ENCODE assay signal across 1 cellular context in the genomic region with DNA sequence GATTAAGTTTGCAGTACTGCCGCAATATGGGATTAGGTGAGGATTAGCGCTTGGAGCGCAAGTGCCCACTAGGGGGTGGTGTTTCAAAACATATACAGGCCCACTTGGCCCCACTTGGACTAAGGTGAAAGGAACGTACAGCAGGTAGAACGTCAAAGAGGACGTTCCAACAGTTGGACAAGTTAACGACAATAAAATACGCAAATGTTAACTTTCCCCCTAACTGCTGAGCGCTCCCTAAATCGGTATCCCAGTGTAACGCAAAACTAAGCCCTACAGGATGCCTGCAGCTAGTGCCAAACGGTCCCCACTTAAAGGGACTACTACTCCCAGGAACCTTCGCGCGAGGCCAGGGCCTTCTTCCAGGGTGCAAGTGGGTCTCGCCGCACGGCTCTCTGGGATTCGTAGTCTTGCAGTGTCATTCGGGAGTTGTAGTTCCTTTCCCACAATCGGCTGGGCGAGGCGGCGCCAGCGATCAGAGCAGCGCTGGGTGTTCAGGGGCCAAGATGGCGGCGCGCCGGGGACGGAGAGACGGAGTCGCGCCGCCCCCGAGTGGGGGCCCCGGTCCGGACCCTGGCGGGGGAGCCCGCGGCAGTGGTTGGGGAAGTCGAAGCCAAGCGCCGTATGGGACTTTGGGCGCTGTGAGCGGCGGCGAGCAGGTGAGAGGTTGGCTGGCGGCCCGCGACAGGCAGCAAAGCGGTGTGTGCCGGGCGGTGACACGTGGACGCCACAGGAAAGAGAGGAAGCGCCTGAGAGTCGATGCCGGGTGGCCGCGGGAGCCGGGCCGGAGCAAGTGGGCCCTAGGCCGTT.
TF ChIP-seq lines count a peak whose summit lies in the region.

A gene with protein sequence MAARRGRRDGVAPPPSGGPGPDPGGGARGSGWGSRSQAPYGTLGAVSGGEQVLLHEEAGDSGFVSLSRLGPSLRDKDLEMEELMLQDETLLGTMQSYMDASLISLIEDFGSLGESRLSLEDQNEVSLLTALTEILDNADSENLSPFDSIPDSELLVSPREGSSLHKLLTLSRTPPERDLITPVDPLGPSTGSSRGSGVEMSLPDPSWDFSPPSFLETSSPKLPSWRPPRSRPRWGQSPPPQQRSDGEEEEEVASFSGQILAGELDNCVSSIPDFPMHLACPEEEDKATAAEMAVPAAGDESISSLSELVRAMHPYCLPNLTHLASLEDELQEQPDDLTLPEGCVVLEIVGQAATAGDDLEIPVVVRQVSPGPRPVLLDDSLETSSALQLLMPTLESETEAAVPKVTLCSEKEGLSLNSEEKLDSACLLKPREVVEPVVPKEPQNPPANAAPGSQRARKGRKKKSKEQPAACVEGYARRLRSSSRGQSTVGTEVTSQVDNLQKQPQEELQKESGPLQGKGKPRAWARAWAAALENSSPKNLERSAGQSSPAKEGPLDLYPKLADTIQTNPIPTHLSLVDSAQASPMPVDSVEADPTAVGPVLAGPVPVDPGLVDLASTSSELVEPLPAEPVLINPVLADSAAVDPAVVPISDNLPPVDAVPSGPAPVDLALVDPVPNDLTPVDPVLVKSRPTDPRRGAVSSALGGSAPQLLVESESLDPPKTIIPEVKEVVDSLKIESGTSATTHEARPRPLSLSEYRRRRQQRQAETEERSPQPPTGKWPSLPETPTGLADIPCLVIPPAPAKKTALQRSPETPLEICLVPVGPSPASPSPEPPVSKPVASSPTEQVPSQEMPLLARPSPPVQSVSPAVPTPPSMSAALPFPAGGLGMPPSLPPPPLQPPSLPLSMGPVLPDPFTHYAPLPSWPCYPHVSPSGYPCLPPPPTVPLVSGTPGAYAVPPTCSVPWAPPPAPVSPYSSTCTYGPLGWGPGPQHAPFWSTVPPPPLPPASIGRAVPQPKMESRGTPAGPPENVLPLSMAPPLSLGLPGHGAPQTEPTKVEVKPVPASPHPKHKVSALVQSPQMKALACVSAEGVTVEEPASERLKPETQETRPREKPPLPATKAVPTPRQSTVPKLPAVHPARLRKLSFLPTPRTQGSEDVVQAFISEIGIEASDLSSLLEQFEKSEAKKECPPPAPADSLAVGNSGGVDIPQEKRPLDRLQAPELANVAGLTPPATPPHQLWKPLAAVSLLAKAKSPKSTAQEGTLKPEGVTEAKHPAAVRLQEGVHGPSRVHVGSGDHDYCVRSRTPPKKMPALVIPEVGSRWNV (N-terminal part only) (plus strand): TSS at position 478 of the 810 bp plus-strand sequence. CDS start 29 bp downstream, at position 507.

TF ChIP-seq in GM12878, 131 proteins besides CTCF, POLR2A, EP300 and RAD21 (continued from another document and continues in another):
- TF ChIP-seq BACH1 (IDR thresholded peaks at IDR 0.05; ENCODE audit: borderline replicate concordance) (peak; percentile 11; the same call in 1 of the 2 replicates), SIN3A (IDR thresholded peaks at IDR 0.05; ENCODE audit: low read depth, low read length) (peak; percentile 89), KDM1A (IDR thresholded peaks at IDR 0.05; ENCODE audit: borderline replicate concordance) (no peak), FOXK2 (IDR thresholded peaks at IDR 0.05) (peak; percentile 58), HDAC6 (IDR thresholded peaks at IDR 0.05; ENCODE audit: unreplicated experiment) (peak; percentile 33), ASH2L (IDR thresholded peaks at IDR 0.05; ENCODE audit: borderline replicate concordance, low read depth) (peak; percentile 83; the same call in 1 of the 2 replicates), TBL1XR1 (IDR thresholded peaks at IDR 0.05; ENCODE audit: low read depth, low read length) (peak; percentile 18; the same call in 1 of the 2 replicates), PML (IDR thresholded peaks at IDR 0.05; ENCODE audit: low read length) (peak; percentile 68; the same call in 1 of the 2 replicates), SMC3 (IDR thresholded peaks at IDR 0.05; ENCODE audit: borderline replicate concordance, low read length) (peak; percentile 27; the same call in 1 of the 2 replicates), LARP7 (IDR thresholded peaks at IDR 0.05) (peak; percentile 71), WRNIP1 (IDR thresholded peaks at IDR 0.05; ENCODE audit: borderline replicate concordance, low read depth, low read length) (no peak), TAF1 (IDR thresholded peaks at IDR 0.05; ENCODE audit: borderline replicate concordance, low read depth, low read length) (peak; percentile 93), NBN (IDR thresholded peaks at IDR 0.05) (peak; percentile 96), HDGF (IDR thresholded peaks at IDR 0.05) (0 out of 2 replicates have a peak, but pooled peaks have one; percentile 54), BHLHE40 (IDR thresholded peaks at IDR 0.05; ENCODE audit: borderline replicate concordance in 1 of 2, low read depth in 2 of 2, low read length in 1 of 2) (peak in 1 of 2 experiments; percentile 55; a peak in 2 of 4 replicates), TARDBP (IDR thresholded peaks at IDR 0.05; ENCODE audit: borderline replicate concordance) (peak; percentile 93), CHD2 (IDR thresholded peaks at IDR 0.05; ENCODE audit: borderline replicate concordance, low read depth, low read length) (peak; percentile 94), EGR1 (IDR thresholded peaks at IDR 0.05; ENCODE audit: borderline replicate concordance in 1 of 2, low read depth in 2 of 2, low read length in 2 of 2) (peak; percentile 1 to 44; a peak in 2 of 3 replicates), SPI1 (IDR thresholded peaks at IDR 0.05; ENCODE audit: borderline replicate concordance, insufficient read depth, low read depth, low read length) (peak; percentile 36; the same call in 1 of the 2 replicates), ZNF207 (IDR thresholded peaks at IDR 0.05; ENCODE audit: borderline replicate concordance) (peak; percentile 83; the same call in 1 of the 2 replicates), RAD51 (IDR thresholded peaks at IDR 0.05) (peak; percentile 11; the same call in 1 of the 2 replicates), POLR2AphosphoS5 (IDR thresholded peaks at IDR 0.05; ENCODE audit: low read length) (peak; percentile 88), RB1 (IDR thresholded peaks at IDR 0.05; ENCODE audit: borderline replicate concordance) (peak; percentile 65; the same call in 1 of the 2 replicates), SRF (IDR thresholded peaks at IDR 0.05; ENCODE audit: low read depth in 2 of 2, low read length in 2 of 2) (no peak; a peak in 1 of 4 replicates), SP1 (IDR thresholded peaks at IDR 0.05; ENCODE audit: low read depth, low read length) (peak; percentile 48), GABPA (IDR thresholded peaks at IDR 0.05; ENCODE audit: low read depth) (peak; percentile 84)
- TF ChIP-seq, protein P1, sequence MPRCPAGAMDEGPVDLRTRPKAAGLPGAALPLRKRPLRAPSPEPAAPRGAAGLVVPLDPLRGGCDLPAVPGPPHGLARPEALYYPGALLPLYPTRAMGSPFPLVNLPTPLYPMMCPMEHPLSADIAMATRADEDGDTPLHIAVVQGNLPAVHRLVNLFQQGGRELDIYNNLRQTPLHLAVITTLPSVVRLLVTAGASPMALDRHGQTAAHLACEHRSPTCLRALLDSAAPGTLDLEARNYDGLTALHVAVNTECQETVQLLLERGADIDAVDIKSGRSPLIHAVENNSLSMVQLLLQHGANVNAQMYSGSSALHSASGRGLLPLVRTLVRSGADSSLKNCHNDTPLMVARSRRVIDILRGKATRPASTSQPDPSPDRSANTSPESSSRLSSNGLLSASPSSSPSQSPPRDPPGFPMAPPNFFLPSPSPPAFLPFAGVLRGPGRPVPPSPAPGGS (IDR thresholded peaks at IDR 0.05; ENCODE audit: borderline replicate concordance, insufficient read depth, low read depth, low read length, poor library complexity, severe bottlenecking), result no peak
- TF ChIP-seq, protein P2, sequence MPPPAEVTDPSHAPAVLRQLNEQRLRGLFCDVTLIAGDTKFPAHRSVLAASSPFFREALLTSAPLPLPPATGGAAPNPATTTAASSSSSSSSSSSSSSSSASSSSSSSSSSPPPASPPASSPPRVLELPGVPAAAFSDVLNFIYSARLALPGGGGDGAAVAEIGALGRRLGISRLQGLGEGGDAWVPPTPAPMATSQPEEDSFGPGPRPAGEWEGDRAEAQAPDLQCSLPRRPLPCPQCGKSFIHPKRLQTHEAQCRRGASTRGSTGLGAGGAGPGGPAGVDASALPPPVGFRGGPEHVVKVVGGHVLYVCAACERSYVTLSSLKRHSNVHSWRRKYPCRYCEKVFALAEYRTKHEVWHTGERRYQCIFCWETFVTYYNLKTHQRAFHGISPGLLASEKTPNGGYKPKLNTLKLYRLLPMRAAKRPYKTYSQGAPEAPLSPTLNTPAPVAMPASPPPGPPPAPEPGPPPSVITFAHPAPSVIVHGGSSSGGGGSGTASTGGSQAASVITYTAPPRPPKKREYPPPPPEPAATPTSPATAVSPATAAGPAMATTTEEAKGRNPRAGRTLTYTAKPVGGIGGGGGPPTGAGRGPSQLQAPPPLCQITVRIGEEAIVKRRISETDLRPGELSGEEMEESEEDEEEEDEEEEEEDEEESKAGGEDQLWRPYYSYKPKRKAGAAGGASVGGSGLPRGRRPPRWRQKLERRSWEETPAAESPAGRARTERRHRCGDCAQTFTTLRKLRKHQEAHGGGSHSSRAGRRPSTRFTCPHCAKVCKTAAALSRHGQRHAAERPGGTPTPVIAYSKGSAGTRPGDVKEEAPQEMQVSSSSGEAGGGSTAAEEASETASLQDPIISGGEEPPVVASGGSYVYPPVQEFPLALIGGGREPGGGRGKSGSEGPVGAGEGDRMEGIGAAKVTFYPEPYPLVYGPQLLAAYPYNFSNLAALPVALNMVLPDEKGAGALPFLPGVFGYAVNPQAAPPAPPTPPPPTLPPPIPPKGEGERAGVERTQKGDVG (CRISPR knock-in tag; IDR thresholded peaks at IDR 0.05), result no peak
- TF ChIP-seq, protein P3, sequence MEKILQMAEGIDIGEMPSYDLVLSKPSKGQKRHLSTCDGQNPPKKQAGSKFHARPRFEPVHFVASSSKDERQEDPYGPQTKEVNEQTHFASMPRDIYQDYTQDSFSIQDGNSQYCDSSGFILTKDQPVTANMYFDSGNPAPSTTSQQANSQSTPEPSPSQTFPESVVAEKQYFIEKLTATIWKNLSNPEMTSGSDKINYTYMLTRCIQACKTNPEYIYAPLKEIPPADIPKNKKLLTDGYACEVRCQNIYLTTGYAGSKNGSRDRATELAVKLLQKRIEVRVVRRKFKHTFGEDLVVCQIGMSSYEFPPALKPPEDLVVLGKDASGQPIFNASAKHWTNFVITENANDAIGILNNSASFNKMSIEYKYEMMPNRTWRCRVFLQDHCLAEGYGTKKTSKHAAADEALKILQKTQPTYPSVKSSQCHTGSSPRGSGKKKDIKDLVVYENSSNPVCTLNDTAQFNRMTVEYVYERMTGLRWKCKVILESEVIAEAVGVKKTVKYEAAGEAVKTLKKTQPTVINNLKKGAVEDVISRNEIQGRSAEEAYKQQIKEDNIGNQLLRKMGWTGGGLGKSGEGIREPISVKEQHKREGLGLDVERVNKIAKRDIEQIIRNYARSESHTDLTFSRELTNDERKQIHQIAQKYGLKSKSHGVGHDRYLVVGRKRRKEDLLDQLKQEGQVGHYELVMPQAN (conservative IDR thresholded peaks at IDR 0.05), result peak; percentile 97
- TF ChIP-seq, protein P4, sequence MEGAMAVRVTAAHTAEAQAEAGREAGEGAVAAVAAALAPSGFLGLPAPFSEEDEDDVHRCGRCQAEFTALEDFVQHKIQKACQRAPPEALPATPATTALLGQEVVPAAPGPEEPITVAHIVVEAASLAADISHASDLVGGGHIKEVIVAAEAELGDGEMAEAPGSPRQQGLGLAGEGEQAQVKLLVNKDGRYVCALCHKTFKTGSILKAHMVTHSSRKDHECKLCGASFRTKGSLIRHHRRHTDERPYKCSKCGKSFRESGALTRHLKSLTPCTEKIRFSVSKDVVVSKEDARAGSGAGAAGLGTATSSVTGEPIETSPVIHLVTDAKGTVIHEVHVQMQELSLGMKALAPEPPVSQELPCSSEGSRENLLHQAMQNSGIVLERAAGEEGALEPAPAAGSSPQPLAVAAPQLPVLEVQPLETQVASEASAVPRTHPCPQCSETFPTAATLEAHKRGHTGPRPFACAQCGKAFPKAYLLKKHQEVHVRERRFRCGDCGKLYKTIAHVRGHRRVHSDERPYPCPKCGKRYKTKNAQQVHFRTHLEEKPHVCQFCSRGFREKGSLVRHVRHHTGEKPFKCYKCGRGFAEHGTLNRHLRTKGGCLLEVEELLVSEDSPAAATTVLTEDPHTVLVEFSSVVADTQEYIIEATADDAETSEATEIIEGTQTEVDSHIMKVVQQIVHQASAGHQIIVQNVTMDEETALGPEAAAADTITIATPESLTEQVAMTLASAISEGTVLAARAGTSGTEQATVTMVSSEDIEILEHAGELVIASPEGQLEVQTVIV (IDR thresholded peaks at IDR 0.05; ENCODE audit: borderline replicate concordance, partially characterized antibody), result peak; percentile 91
- TF ChIP-seq, protein P5, sequence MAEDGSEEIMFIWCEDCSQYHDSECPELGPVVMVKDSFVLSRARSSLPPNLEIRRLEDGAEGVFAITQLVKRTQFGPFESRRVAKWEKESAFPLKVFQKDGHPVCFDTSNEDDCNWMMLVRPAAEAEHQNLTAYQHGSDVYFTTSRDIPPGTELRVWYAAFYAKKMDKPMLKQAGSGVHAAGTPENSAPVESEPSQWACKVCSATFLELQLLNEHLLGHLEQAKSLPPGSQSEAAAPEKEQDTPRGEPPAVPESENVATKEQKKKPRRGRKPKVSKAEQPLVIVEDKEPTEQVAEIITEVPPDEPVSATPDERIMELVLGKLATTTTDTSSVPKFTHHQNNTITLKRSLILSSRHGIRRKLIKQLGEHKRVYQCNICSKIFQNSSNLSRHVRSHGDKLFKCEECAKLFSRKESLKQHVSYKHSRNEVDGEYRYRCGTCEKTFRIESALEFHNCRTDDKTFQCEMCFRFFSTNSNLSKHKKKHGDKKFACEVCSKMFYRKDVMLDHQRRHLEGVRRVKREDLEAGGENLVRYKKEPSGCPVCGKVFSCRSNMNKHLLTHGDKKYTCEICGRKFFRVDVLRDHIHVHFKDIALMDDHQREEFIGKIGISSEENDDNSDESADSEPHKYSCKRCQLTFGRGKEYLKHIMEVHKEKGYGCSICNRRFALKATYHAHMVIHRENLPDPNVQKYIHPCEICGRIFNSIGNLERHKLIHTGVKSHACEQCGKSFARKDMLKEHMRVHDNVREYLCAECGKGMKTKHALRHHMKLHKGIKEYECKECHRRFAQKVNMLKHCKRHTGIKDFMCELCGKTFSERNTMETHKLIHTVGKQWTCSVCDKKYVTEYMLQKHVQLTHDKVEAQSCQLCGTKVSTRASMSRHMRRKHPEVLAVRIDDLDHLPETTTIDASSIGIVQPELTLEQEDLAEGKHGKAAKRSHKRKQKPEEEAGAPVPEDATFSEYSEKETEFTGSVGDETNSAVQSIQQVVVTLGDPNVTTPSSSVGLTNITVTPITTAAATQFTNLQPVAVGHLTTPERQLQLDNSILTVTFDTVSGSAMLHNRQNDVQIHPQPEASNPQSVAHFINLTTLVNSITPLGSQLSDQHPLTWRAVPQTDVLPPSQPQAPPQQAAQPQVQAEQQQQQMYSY (CRISPR knock-in tag; IDR thresholded peaks at IDR 0.05), result no peak
- TF ChIP-seq, protein P6, sequence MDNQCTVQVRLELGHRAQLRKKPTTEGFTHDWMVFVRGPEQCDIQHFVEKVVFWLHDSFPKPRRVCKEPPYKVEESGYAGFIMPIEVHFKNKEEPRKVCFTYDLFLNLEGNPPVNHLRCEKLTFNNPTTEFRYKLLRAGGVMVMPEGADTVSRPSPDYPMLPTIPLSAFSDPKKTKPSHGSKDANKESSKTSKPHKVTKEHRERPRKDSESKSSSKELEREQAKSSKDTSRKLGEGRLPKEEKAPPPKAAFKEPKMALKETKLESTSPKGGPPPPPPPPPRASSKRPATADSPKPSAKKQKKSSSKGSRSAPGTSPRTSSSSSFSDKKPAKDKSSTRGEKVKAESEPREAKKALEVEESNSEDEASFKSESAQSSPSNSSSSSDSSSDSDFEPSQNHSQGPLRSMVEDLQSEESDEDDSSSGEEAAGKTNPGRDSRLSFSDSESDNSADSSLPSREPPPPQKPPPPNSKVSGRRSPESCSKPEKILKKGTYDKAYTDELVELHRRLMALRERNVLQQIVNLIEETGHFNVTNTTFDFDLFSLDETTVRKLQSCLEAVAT (IDR thresholded peaks at IDR 0.05), result peak; percentile 21; the same call in 1 of the 2 replicates
- TF ChIP-seq, protein P7, sequence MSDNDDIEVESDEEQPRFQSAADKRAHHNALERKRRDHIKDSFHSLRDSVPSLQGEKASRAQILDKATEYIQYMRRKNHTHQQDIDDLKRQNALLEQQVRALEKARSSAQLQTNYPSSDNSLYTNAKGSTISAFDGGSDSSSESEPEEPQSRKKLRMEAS (IDR thresholded peaks at IDR 0.05; ENCODE audit: low read depth, low read length), result peak; percentile 58
